Comparison of ENCODE assay signal across 9 cellular contexts in the genomic region with DNA sequence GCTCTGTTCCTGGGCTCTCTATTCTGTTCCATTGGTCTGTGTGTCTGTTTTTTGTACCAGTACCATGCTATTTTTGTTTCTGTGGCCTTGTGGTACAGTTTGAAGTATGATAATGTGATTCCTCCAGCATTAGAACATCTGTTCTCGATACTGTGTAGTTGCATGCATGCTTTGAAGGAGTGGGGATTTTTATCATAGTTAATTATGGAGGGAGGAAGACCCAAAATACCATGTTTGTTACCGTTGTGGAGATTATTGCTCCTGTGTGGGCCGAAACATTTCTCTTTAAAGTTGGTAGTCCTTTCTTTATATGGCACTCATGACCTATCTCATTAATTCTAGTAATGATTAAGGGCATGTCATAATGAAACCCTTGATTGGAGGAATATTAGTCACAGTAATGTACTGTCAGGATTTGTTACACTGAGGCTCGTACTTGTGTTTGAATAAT.
DNase-seq lines count a peak whose midpoint lies in the region; ATAC-seq and TF ChIP-seq lines count a peak whose summit lies in the region.
"Had no signal": no experiment of that assay in that cellular context is flagged by ENCODE, and none has a peak within 500 bp of the region (broad histone marks: within the 10 kb centered on the region; RNA-seq: fewer than 3 reads in every experiment).

No MANE protein-coding gene starts in this region.

- H3K4me1 ChIP-seq in thyroid gland = peaks cover 0 to 7% of the 10 kb centered on the region in 2 donors

- H3K4me3 ChIP-seq in foreskin fibroblast (ENCODE audit: low read depth in 1 of 2, low read length in 2 of 2) (no peak overlapping the region), thyroid gland (replicated peaks in 1 of 3) (no peak overlapping the region)

- peak; percentile 19 to 44 for DNase-seq in foreskin fibroblast
- DNase-seq in OCI-M1 (lab: John Stamatoyannopoulos, UW) = no peak
- no peak for DNase-seq in NCI-H1436 treated with DMSO at 0.1 percent for 48 hours (lab: John Stamatoyannopoulos, UW)
- no peak for DNase-seq in islet precursor cell
- no peak for DNase-seq in thyroid gland
- DNase-seq: posterior cingulate gyrus had no signal

- TF ChIP-seq CTCF in foreskin fibroblast (IDR thresholded peaks at IDR 0.05; ENCODE audit: low read depth, low read length) (no peak), thyroid gland (IDR thresholded peaks at IDR 0.05) (no peak)

- no peaks in the 10 kb centered on the region for H3K27me3 ChIP-seq in thyroid gland

- peak; percentile 79 for ATAC-seq in GM18498 (IDR thresholded peaks at IDR 0.05; ENCODE audit: unreplicated experiment)
- peak; percentile 95 for ATAC-seq in GM21367 (IDR thresholded peaks at IDR 0.05; ENCODE audit: unreplicated experiment)
- peak; percentile 95 for ATAC-seq in HG03378 (IDR thresholded peaks at IDR 0.05; ENCODE audit: unreplicated experiment)

- TF ChIP-seq POLR2A in thyroid gland (IDR thresholded peaks at IDR 0.05) = no peak

- H3K36me3 ChIP-seq in thyroid gland = no peaks in the 10 kb centered on the region

- WGBS in thyroid gland, 2 donors = 80 to 92% methylated on average over 4 of the region's 4 CpGs

- no peak overlapping the region for H3K27ac ChIP-seq in thyroid gland

- no peaks in the 10 kb centered on the region for H3K9me3 ChIP-seq in thyroid gland

- intact Hi-C loops in thyroid gland (cut with DNase I) = no loop called here

Comparison
In these comparisons a context has a peak if more than half of its experiments do, and no peak if none do; other contexts are left out.
1. DNase-seq: peak in foreskin fibroblast (2 of 2); none in OCI-M1 (single experiment), NCI-H1436 treated with DMSO at 0.1 percent for 48 hours (single experiment), islet precursor cell (single experiment) and thyroid gland (0 of 2).
2. Peak in every context shown above with its lines, with median percentiles within 50 percentile points of each other: ATAC-seq.